2 cellular contexts compared by ENCODE assay signal in genomic region chr2:38255211-38255610, GRCh38.
TF ChIP-seq lines count a peak whose summit lies in the region.

No MANE protein-coding gene starts in this region.

TF ChIP-seq in HepG2, 621 proteins besides CTCF, POLR2A, EP300 and RAD21:
- TF ChIP-seq ZBTB40 (IDR thresholded peaks at IDR 0.05) (peak; percentile 11; the same call in 1 of the 2 replicates), ZBTB40 (CRISPR knock-in tag; IDR thresholded peaks at IDR 0.05) (no peak; the same call in 1 of the 2 replicates), ZNF660 (CRISPR knock-in tag; IDR thresholded peaks at IDR 0.05; ENCODE audit: borderline replicate concordance, low read depth) (no peak)

TF ChIP-seq in K562, 482 proteins besides CTCF, POLR2A, EP300 and RAD21 (continued from another document):
- TF ChIP-seq ZBTB40 (IDR thresholded peaks at IDR 0.05) = peak; percentile 94
- TF ChIP-seq ZBTB40 (CRISPR knock-in tag; IDR thresholded peaks at IDR 0.05) = peak; percentile 78
